ENCODE assay signal across 8 cellular contexts in the genomic region with DNA sequence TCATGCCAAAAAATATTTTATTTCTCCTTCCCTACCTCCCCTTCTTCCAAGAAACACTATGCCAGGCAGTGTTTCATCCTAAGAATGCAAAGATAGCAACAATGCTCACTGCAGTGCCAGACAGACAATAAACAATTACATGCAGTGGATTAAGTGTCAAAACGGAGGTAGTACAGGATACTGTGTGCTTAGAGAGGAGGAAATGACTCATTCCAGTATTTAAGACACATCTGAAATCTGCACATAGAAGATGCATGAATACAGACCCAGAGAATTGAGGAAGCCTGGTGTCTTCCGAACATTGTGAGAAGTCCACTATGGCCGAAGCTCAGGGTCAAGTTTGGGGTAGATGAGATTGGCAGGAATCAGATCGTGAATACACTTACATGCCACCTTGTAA.
A peak's percentile ranks its signal among the peaks of the same experiment; 100 is the strongest.
DNase-seq lines count a peak whose midpoint lies in the region; ATAC-seq and TF ChIP-seq lines count a peak whose summit lies in the region.

No MANE protein-coding gene starts in this region.

- no peaks in the 10 kb centered on the region for H3K9me2 ChIP-seq in SK-N-SH

- TF ChIP-seq EP300 in SK-N-SH (IDR thresholded peaks at IDR 0.05; ENCODE audit: borderline replicate concordance in 1 of 2, low read depth in 1 of 2, low read length in 1 of 2) = peak; percentile 36 to 55; a peak in 1 of 4 replicates

- ATAC-seq in GM19035 (IDR thresholded peaks at IDR 0.05; ENCODE audit: unreplicated experiment) (peak; percentile 60), HG03103 (IDR thresholded peaks at IDR 0.05; ENCODE audit: low read depth, unreplicated experiment) (peak; percentile 74), foreskin keratinocyte (peak; percentile 87)

- peak overlapping the region in 7 of 11 experiments; percentile 6 to 47 (median 24); a peak in 8 of 22 replicates for H3K27ac ChIP-seq in BLaER1 treated with 17β-estradiol and CSF1 and Interleukin-3, amounts not matched to agents 10 nM and 100 nM
- H3K27ac ChIP-seq in SK-N-SH (ENCODE audit: low read depth in 2 of 2, low read length in 1 of 2) (peak overlapping the region; percentile 61 to 73), foreskin keratinocyte (no peak overlapping the region)

- TF ChIP-seq CTCF in SK-N-SH (IDR thresholded peaks at IDR 0.05) = no peak
- no peak for TF ChIP-seq CTCF in foreskin keratinocyte (conservative IDR thresholded peaks at IDR 0.05)

- no peaks in the 10 kb centered on the region for H3K79me2 ChIP-seq in SK-N-SH (ENCODE audit: insufficient read depth)

- TF ChIP-seq RAD21 in SK-N-SH (IDR thresholded peaks at IDR 0.05; ENCODE audit: low read length) = no peak

- peaks cover 14 to 39% (median 23%) of the 10 kb centered on the region in 11 experiments for H3K36me3 ChIP-seq in BLaER1 treated with 17β-estradiol and CSF1 and Interleukin-3, amounts not matched to agents 10 nM and 100 nM
- H3K36me3 ChIP-seq in SK-N-SH (replicated peaks in 1 of 2; ENCODE audit: control insufficient read depth in 1 of 2, insufficient read depth in 2 of 2, low read length in 1 of 2) = peaks cover 3 to 11% of the 10 kb centered on the region in 2 experiments

- DNase-seq in SK-N-SH (no peak), foreskin keratinocyte (peak; percentile 58 to 76), SHP77 (lab: John Stamatoyannopoulos, UW) (no peak), putamen (ENCODE audit: low spot score) (no peak), RPMI8226 (no peak)

- peaks cover 11% of the 10 kb centered on the region for H3F3A ChIP-seq in SK-N-SH (replicated peaks; ENCODE audit: insufficient read depth)

- WGBS in SK-N-SH (ENCODE audit: low lambda C conversion rate) = 31% methylated on average over 4 of the region's 4 CpGs

- H2AFZ ChIP-seq in SK-N-SH (ENCODE audit: low read depth) = 0 out of 2 replicates have a peak overlapping the region, but pooled peaks have one; percentile 20

- no peak overlapping the region for H3K9ac ChIP-seq in BLaER1 treated with 17β-estradiol and CSF1 and Interleukin-3, amounts not matched to agents 10 nM and 100 nM
- H3K9ac ChIP-seq in SK-N-SH = no peak overlapping the region

- H3K4me3 ChIP-seq in BLaER1 treated with 17β-estradiol and CSF1 and Interleukin-3, amounts not matched to agents 10 nM and 100 nM = no peak overlapping the region
- no peak overlapping the region for H3K4me3 ChIP-seq in SK-N-SH (ENCODE audit: low read depth in 2 of 2, low read length in 1 of 2)

- H3K4me2 ChIP-seq in BLaER1 treated with 17β-estradiol and CSF1 and Interleukin-3, amounts not matched to agents 10 nM and 100 nM = peak overlapping the region; percentile 38 to 80 (median 60); a peak in 21 of 22 replicates
- peak overlapping the region; percentile 35 for H3K4me2 ChIP-seq in SK-N-SH

- H4K20me1 ChIP-seq in BLaER1 treated with 17β-estradiol and CSF1 and Interleukin-3, amounts not matched to agents 10 nM and 100 nM = no peaks in the 10 kb centered on the region
- H4K20me1 ChIP-seq in SK-N-SH (ENCODE audit: insufficient read depth) = no peaks in the 10 kb centered on the region

- H3K9me3 ChIP-seq in BLaER1 treated with 17β-estradiol and CSF1 and Interleukin-3, amounts not matched to agents 10 nM and 100 nM (replicated peaks in 1 of 11) = no peaks in the 10 kb centered on the region; a peak in 1 of 22 replicates
- no peaks in the 10 kb centered on the region for H3K9me3 ChIP-seq in SK-N-SH

- H3K4me1 ChIP-seq in BLaER1 treated with 17β-estradiol and CSF1 and Interleukin-3, amounts not matched to agents 10 nM and 100 nM = peaks cover 20 to 39% (median 35%) of the 10 kb centered on the region in 10 experiments
- H3K4me1 ChIP-seq in SK-N-SH (ENCODE audit: control insufficient read depth in 1 of 2, insufficient read depth in 2 of 2, low read depth in 1 of 2, low read length in 1 of 2) (peaks cover 0 to 32% of the 10 kb centered on the region in 2 experiments; a peak in 3 of 4 replicates), foreskin keratinocyte (peaks cover 31% of the 10 kb centered on the region)

- no peaks in the 10 kb centered on the region for H3K27me3 ChIP-seq in BLaER1 treated with 17β-estradiol and CSF1 and Interleukin-3, amounts not matched to agents 10 nM and 100 nM
- H3K27me3 ChIP-seq in SK-N-SH (ENCODE audit: insufficient read depth) = no peaks in the 10 kb centered on the region
- H3K27me3 ChIP-seq in foreskin keratinocyte = no peaks in the 10 kb centered on the region

- CTCF ChIA-PET in SK-N-SH (lab: Yijun Ruan, JAX) = interaction anchor here (0.8 kb wide), 1 partner anchor 29 kb away, joined by 4 read pairs; no protein-coding TSS in a partner anchor

- POLR2A ChIA-PET in SK-N-SH (lab: Yijun Ruan, JAX) = no interaction called here

TF ChIP-seq in SK-N-SH, 30 proteins besides CTCF, POLR2A, EP300 and RAD21 (continues in another document):
- TF ChIP-seq RFX5 (IDR thresholded peaks at IDR 0.05; ENCODE audit: low read length) (no peak), FOXM1 (IDR thresholded peaks at IDR 0.05; ENCODE audit: low read depth) (no peak), MEF2A (IDR thresholded peaks at IDR 0.05; ENCODE audit: borderline replicate concordance, low read depth) (no peak), POLR2AphosphoS5 (IDR thresholded peaks at IDR 0.05; ENCODE audit: low read depth, low read length) (peak; percentile 41), SMC3 (IDR thresholded peaks at IDR 0.05; ENCODE audit: low read depth, low read length) (no peak), NRF1 (IDR thresholded peaks at IDR 0.05; ENCODE audit: low read depth, low read length) (no peak), FOXJ3 (CRISPR knock-in tag; IDR thresholded peaks at IDR 0.05) (no peak), MXI1 (IDR thresholded peaks at IDR 0.05; ENCODE audit: low read depth, low read length) (no peak), RCOR1 (IDR thresholded peaks at IDR 0.05; ENCODE audit: low read length) (no peak), NFIC (IDR thresholded peaks at IDR 0.05; ENCODE audit: borderline replicate concordance) (peak; percentile 38), FOSL2 (IDR thresholded peaks at IDR 0.05; ENCODE audit: borderline replicate concordance, low read depth) (peak; percentile 79), GABPA (IDR thresholded peaks at IDR 0.05; ENCODE audit: low read depth) (no peak), TCF12 (IDR thresholded peaks at IDR 0.05) (peak; percentile 93), EZH2phosphoT487 (IDR thresholded peaks at IDR 0.05; ENCODE audit: borderline replicate concordance, low read depth) (no peak), JUND (IDR thresholded peaks at IDR 0.05) (peak; percentile 66), SIN3A (IDR thresholded peaks at IDR 0.05; ENCODE audit: borderline replicate concordance, low read depth, low read length) (no peak), RXRA (IDR thresholded peaks at IDR 0.05; ENCODE audit: borderline replicate concordance, low read depth) (peak; percentile 54; the same call in 1 of the 2 replicates), YY1 (IDR thresholded peaks at IDR 0.05; ENCODE audit: low read depth) (no peak), TEAD4 (IDR thresholded peaks at IDR 0.05; ENCODE audit: borderline replicate concordance, insufficient read depth) (peak; percentile 60; the same call in 1 of the 2 replicates)
- TF ChIP-seq, protein P1, sequence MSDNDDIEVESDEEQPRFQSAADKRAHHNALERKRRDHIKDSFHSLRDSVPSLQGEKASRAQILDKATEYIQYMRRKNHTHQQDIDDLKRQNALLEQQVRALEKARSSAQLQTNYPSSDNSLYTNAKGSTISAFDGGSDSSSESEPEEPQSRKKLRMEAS (IDR thresholded peaks at IDR 0.05; ENCODE audit: low read depth) = peak; percentile 48; the same call in 1 of the 2 replicates
- TF ChIP-seq, protein P2, sequence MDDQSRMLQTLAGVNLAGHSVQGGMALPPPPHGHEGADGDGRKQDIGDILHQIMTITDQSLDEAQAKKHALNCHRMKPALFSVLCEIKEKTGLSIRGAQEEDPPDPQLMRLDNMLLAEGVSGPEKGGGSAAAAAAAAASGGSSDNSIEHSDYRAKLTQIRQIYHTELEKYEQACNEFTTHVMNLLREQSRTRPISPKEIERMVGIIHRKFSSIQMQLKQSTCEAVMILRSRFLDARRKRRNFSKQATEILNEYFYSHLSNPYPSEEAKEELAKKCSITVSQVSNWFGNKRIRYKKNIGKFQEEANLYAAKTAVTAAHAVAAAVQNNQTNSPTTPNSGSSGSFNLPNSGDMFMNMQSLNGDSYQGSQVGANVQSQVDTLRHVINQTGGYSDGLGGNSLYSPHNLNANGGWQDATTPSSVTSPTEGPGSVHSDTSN (IDR thresholded peaks at IDR 0.05) = peak; percentile 70
- TF ChIP-seq, protein P3, sequence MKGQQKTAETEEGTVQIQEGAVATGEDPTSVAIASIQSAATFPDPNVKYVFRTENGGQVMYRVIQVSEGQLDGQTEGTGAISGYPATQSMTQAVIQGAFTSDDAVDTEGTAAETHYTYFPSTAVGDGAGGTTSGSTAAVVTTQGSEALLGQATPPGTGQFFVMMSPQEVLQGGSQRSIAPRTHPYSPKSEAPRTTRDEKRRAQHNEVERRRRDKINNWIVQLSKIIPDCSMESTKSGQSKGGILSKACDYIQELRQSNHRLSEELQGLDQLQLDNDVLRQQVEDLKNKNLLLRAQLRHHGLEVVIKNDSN (IDR thresholded peaks at IDR 0.05; ENCODE audit: borderline replicate concordance, low read depth) = no peak
- TF ChIP-seq, protein P4, sequence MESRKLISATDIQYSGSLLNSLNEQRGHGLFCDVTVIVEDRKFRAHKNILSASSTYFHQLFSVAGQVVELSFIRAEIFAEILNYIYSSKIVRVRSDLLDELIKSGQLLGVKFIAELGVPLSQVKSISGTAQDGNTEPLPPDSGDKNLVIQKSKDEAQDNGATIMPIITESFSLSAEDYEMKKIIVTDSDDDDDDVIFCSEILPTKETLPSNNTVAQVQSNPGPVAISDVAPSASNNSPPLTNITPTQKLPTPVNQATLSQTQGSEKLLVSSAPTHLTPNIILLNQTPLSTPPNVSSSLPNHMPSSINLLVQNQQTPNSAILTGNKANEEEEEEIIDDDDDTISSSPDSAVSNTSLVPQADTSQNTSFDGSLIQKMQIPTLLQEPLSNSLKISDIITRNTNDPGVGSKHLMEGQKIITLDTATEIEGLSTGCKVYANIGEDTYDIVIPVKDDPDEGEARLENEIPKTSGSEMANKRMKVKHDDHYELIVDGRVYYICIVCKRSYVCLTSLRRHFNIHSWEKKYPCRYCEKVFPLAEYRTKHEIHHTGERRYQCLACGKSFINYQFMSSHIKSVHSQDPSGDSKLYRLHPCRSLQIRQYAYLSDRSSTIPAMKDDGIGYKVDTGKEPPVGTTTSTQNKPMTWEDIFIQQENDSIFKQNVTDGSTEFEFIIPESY (IDR thresholded peaks at IDR 0.05; ENCODE audit: borderline replicate concordance, low read depth) = no peak

Comparison
In these comparisons a context has a peak if more than half of its experiments do, and no peak if none do; other contexts are left out.
1. DNase-seq: peak in foreskin keratinocyte (2 of 2); none in SK-N-SH (single experiment), SHP77 (0 of 2), putamen (single experiment) and RPMI8226 (single experiment).
2. Peak in every context shown above with its lines, with median percentiles within 50 percentile points of each other: ATAC-seq.